In genomic region chr14:38419579-38419978, GRCh38 we compare ENCODE assay signal across 15 cellular contexts.
"Had no signal": no experiment of that assay in that cellular context is flagged by ENCODE, and none has a peak within 500 bp of the region (broad histone marks: within the 10 kb centered on the region; RNA-seq: fewer than 3 reads in every experiment).

No MANE protein-coding gene starts in this region.

- H3K9me3 ChIP-seq: adrenal gland had no signal

- H3K4me3 Mint-ChIP-seq: activated CD4-positive, alpha-beta T cell treated with anti-CD3 and anti-CD28 coated beads, Interleukin-2, amount 10 ng/mL, durations not matched to agents 7 days and 5 days; activated naive CD4-positive, alpha-beta T cell treated with anti-CD3 and anti-CD28 coated beads, Interleukin-2, amount 10 ng/mL, durations not matched to agents 7 days and 5 days; activated T-helper 17 cell treated with anti-CD3 and anti-CD28 coated beads, Interleukin-2, amount 50 U/mL, for 72 hours; mesothelial cell of epicardium had no signal

- H3K27ac Mint-ChIP-seq: activated CD4-positive, alpha-beta T cell treated with anti-CD3 and anti-CD28 coated beads, Interleukin-2, amount 10 ng/mL, durations not matched to agents 7 days and 5 days; activated naive CD4-positive, alpha-beta T cell treated with anti-CD3 and anti-CD28 coated beads, Interleukin-2, amount 10 ng/mL, durations not matched to agents 7 days and 5 days; activated T-helper 17 cell treated with anti-CD3 and anti-CD28 coated beads, Interleukin-2, amount 50 U/mL, for 72 hours; mesothelial cell of epicardium had no signal

- H3K27ac ChIP-seq: adrenal gland, brain microvascular endothelial cell, esophagus muscularis mucosa, foreskin keratinocyte had no signal

- H3K4me1 ChIP-seq: adrenal gland, esophagus muscularis mucosa, foreskin keratinocyte had no signal

- H3K36me3 ChIP-seq: adrenal gland, brain microvascular endothelial cell, esophagus muscularis mucosa had no signal

- H3K36me3 Mint-ChIP-seq: activated naive CD4-positive, alpha-beta T cell treated with anti-CD3 and anti-CD28 coated beads, Interleukin-2, amount 10 ng/mL, durations not matched to agents 7 days and 5 days; mesothelial cell of epicardium had no signal

- H3K4me3 ChIP-seq: adrenal gland, esophagus muscularis mucosa had no signal

- ATAC-seq: activated T-helper 17 cell treated with anti-CD3 and anti-CD28 coated beads, Interleukin-2, amount 50 U/mL, for 72 hours; foreskin keratinocyte had no signal

- H3K27me3 Mint-ChIP-seq: activated naive CD4-positive, alpha-beta T cell treated with anti-CD3 and anti-CD28 coated beads, Interleukin-2, amount 10 ng/mL, durations not matched to agents 7 days and 5 days; activated T-helper 17 cell treated with anti-CD3 and anti-CD28 coated beads, Interleukin-2, amount 50 U/mL, for 72 hours had no signal

- H3K4me1 Mint-ChIP-seq: activated CD4-positive, alpha-beta T cell treated with anti-CD3 and anti-CD28 coated beads, Interleukin-2, amount 10 ng/mL, durations not matched to agents 7 days and 5 days; activated naive CD4-positive, alpha-beta T cell treated with anti-CD3 and anti-CD28 coated beads, Interleukin-2, amount 10 ng/mL, durations not matched to agents 7 days and 5 days; activated T-helper 17 cell treated with anti-CD3 and anti-CD28 coated beads, Interleukin-2, amount 50 U/mL, for 72 hours; mesothelial cell of epicardium had no signal

- DNase-seq: activated CD4-positive, alpha-beta T cell treated with anti-CD3 and anti-CD28 coated beads, Interleukin-2, amount 10 ng/mL, durations not matched to agents 7 days and 5 days; activated CD4-positive, CD25-positive, alpha-beta regulatory T cell; activated CD8-positive, alpha-beta memory T cell treated with anti-CD3 and anti-CD28 coated beads for 24 hours; activated naive CD4-positive, alpha-beta T cell treated with anti-CD3 and anti-CD28 coated beads, Interleukin-2, amount 10 ng/mL, durations not matched to agents 7 days and 5 days; activated T-cell treated with anti-CD3 and anti-CD28 coated beads for 4 hours; adrenal gland; brain microvascular endothelial cell; cerebellar nuclear complex; foreskin keratinocyte; islet precursor cell; stimulated activated CD4-positive, alpha-beta T cell treated with anti-CD3 and anti-CD28 coated beads, Interleukin-4, amount 100 ng/mL, for 4 hours; T-helper 2 cell had no signal

- H3K27me3 ChIP-seq: adrenal gland, brain microvascular endothelial cell, esophagus muscularis mucosa, foreskin keratinocyte had no signal
